In genomic region chr1:190373705-190374336, GRCh38 we compare ENCODE assay signal across 8 cellular contexts.
DNase-seq lines count a peak whose midpoint lies in the region; ATAC-seq, FAIRE-seq and TF ChIP-seq lines count a peak whose summit lies in the region.

No MANE protein-coding gene starts in this region.

- in situ Hi-C loops in mammary epithelial cell (cut with MboI; ENCODE audit: low sequenced_read_pairs in 2 of 2) = no loop called here

- H3K27me3 ChIP-seq in mammary epithelial cell (ENCODE audit: insufficient read depth, low read length) (peaks cover 2% of the 10 kb centered on the region), small intestine (ENCODE audit: control insufficient read depth in 2 of 2, insufficient read depth in 2 of 2, low read length in 2 of 2) (no peaks in the 10 kb centered on the region), psoas muscle (ENCODE audit: insufficient read depth in 3 of 3, low read length in 2 of 3) (no peaks in the 10 kb centered on the region)

- BruUV-seq in mammary epithelial cell (replicated peaks; lab: Mats Ljungman, UMichigan) = no TSS peak

- no peak overlapping the region for H3K27ac ChIP-seq in mammary epithelial cell (ENCODE audit: insufficient read depth, low read depth, low read length)
- no peak overlapping the region for H3K27ac ChIP-seq in small intestine (ENCODE audit: low read depth in 1 of 2, low read length in 1 of 2)
- no peak overlapping the region for H3K27ac ChIP-seq in psoas muscle

- no peaks in the 10 kb centered on the region for H4K20me1 ChIP-seq in mammary epithelial cell (ENCODE audit: insufficient read depth, low read length)

- H3K36me3 ChIP-seq in mammary epithelial cell (ENCODE audit: insufficient read depth, low read length) (no peaks in the 10 kb centered on the region), small intestine (ENCODE audit: control insufficient read depth in 2 of 2, insufficient read depth in 2 of 2, low read length in 2 of 2) (no peaks in the 10 kb centered on the region), psoas muscle (ENCODE audit: insufficient read depth in 1 of 2, low read depth in 1 of 2) (no peaks in the 10 kb centered on the region)

- H3K9me3 ChIP-seq in mammary epithelial cell (replicated peaks; ENCODE audit: insufficient read depth, low read length) = no peaks in the 10 kb centered on the region
- H3K9me3 ChIP-seq in small intestine (ENCODE audit: control insufficient read depth, low read depth) = no peaks in the 10 kb centered on the region
- no peaks in the 10 kb centered on the region for H3K9me3 ChIP-seq in psoas muscle

- dilution Hi-C loops in mammary epithelial cell (cut with HindIII; ENCODE audit: low sequenced_read_pairs) = no loop called here

- no peak overlapping the region for H3K4me3 ChIP-seq in mammary epithelial cell (replicated peaks in 1 of 3; ENCODE audit: insufficient read depth in 1 of 3, low read depth in 2 of 3, low read length in 3 of 3)
- H3K4me3 ChIP-seq in small intestine (ENCODE audit: low read depth in 1 of 2, low read length in 2 of 2) = no peak overlapping the region
- H3K4me3 ChIP-seq in psoas muscle = no peak overlapping the region

- WGBS in mammary epithelial cell (ENCODE audit: low coverage, missing lambda C conversion rate) = 20% methylated on average over 2 of the region's 2 CpGs
- 42 to 62% (median 43%) methylated on average over 2 of the region's 2 CpGs for WGBS in small intestine, 3 donors
- WGBS in psoas muscle, 3 donors = 35 to 49% (median 46%) methylated on average over 2 of the region's 2 CpGs

- no peak overlapping the region for H3K9ac ChIP-seq in mammary epithelial cell (ENCODE audit: insufficient read depth, low read length)

- peak; percentile 65 for ATAC-seq in GM21576 (IDR thresholded peaks at IDR 0.05; ENCODE audit: unreplicated experiment)
- no peak for ATAC-seq in psoas muscle

- FAIRE-seq in small intestine (lab: Jason Lieb, UNC) = no peak

- H3K4me2 ChIP-seq in mammary epithelial cell (ENCODE audit: insufficient read depth, low read depth, low read length) = no peak overlapping the region

- TF ChIP-seq CTCF in mammary epithelial cell (conservative IDR thresholded peaks at IDR 0.05 in 1 of 2, IDR thresholded peaks at IDR 0.05 in 1 of 2; ENCODE audit: extremely low read depth in 1 of 2, insufficient read depth in 1 of 2, low read depth in 1 of 2, low read length in 2 of 2) (peak; percentile 49 to 74), psoas muscle (IDR thresholded peaks at IDR 0.05) (no peak)

- intact Hi-C loops in mammary epithelial cell (cut with micrococcal nuclease) = loop anchor here (1.0 to 10.0 kb wide), 3 partner anchors 666 to 949 kb away; no protein-coding TSS in a partner anchor
- intact Hi-C loops in psoas muscle (cut with DNase I) = no loop called here

- no peak overlapping the region for H2AFZ ChIP-seq in mammary epithelial cell (ENCODE audit: low read depth, low read length)

- DNase-seq in COLO829 (ENCODE audit: low spot score) (peak; percentile 35), LHCN-M2 (ENCODE audit: low read depth) (peak; percentile 18), mammary epithelial cell (peak; percentile 9), small intestine (peak; percentile 43), NCI-H2029 treated with DMSO at 0.1 percent for 48 hours (lab: John Stamatoyannopoulos, UW) (no peak), SHP77 treated with DMSO at 0.1 percent for 48 hours (lab: John Stamatoyannopoulos, UW) (no peak), psoas muscle (no peak)

- H3K4me1 ChIP-seq in mammary epithelial cell (ENCODE audit: insufficient read depth, low read length) (no peaks in the 10 kb centered on the region), small intestine (ENCODE audit: control insufficient read depth in 2 of 2, insufficient read depth in 1 of 2, low read depth in 1 of 2, low read length in 1 of 2) (no peaks in the 10 kb centered on the region), psoas muscle (no peaks in the 10 kb centered on the region)

- no peaks in the 10 kb centered on the region for H3K79me2 ChIP-seq in mammary epithelial cell (ENCODE audit: insufficient read depth, low read length)

- CTCF ChIA-PET in mammary epithelial cell (lab: Charles Lee; ENCODE audit: low non-redundant PET) = interaction anchor here (0.5 to 0.6 kb wide), 2 partner anchors 345 to 665 kb away, joined by 3 read pairs; no protein-coding TSS in a partner anchor

Comparison
In these comparisons a context has a peak if more than half of its experiments do, and no peak if none do; other contexts are left out.
1. DNase-seq: peak in COLO829 (single experiment), LHCN-M2 (single experiment), mammary epithelial cell (single experiment) and small intestine (single experiment); none in NCI-H2029 treated with DMSO at 0.1 percent for 48 hours (single experiment), SHP77 treated with DMSO at 0.1 percent for 48 hours (single experiment) and psoas muscle (0 of 2).